In genomic region chr4:23135792-23136645, GRCh38 we compare ENCODE assay signal across 9 cellular contexts.
A peak's percentile ranks its signal among the peaks of the same experiment; 100 is the strongest.
DNase-seq lines count a peak whose midpoint lies in the region; ATAC-seq and TF ChIP-seq lines count a peak whose summit lies in the region.
"Had no signal": no experiment of that assay in that cellular context is flagged by ENCODE, and none has a peak within 500 bp of the region (broad histone marks: within the 10 kb centered on the region; RNA-seq: fewer than 3 reads in every experiment).

No MANE protein-coding gene starts in this region.

- H3K36me3 ChIP-seq in Caco-2 (ENCODE audit: control insufficient read depth, insufficient read depth, low read length), result no peaks in the 10 kb centered on the region
- H3K36me3 ChIP-seq: SJSA1 had no signal

- TF ChIP-seq CTCF in Caco-2 (IDR thresholded peaks at IDR 0.05; ENCODE audit: insufficient read depth in 1 of 2, low read depth in 1 of 2, low read length in 1 of 2, severe bottlenecking in 1 of 2, unreplicated experiment in 1 of 2), result peak; percentile 51 to 58
- TF ChIP-seq CTCF in glutamatergic neuron (IDR thresholded peaks at IDR 0.05; ENCODE audit: partially characterized antibody, unreplicated experiment), result peak; percentile 96

- no peaks in the 10 kb centered on the region for H3K4me1 Mint-ChIP-seq in Caco-2 (ENCODE audit: low read depth, unreplicated experiment)
- peaks cover 3% of the 10 kb centered on the region for H3K4me1 Mint-ChIP-seq in glutamatergic neuron (ENCODE audit: low read depth, unreplicated experiment)

- H3K4me1 ChIP-seq in Caco-2, result no peaks in the 10 kb centered on the region
- H3K4me1 ChIP-seq: SJSA1 had no signal

- no peaks in the 10 kb centered on the region for H3K9me3 ChIP-seq in Caco-2
- H3K9me3 ChIP-seq: SJSA1 had no signal

- BruUV-seq in Caco-2 (replicated peaks; lab: Mats Ljungman, UMichigan), result no TSS peak

- CTCF ChIA-PET in Caco-2 (lab: Charles Lee), result no interaction called here

- DNase-seq in Caco-2, result peak in 1 of 2 experiments; percentile 54
- peak; percentile 9 for DNase-seq in MV-4-11 (lab: John Stamatoyannopoulos, UW)
- DNase-seq in glutamatergic neuron, result no peak
- peak; percentile 92 for DNase-seq in superior temporal gyrus (ENCODE audit: extremely low spot score)
- no peak for DNase-seq in T-helper 9 cell

- H3K27me3 Mint-ChIP-seq in Caco-2 (ENCODE audit: insufficient read depth, unreplicated experiment) (no peaks in the 10 kb centered on the region), glutamatergic neuron (ENCODE audit: unreplicated experiment) (no peaks in the 10 kb centered on the region)

- H3K36me3 Mint-ChIP-seq in Caco-2 (ENCODE audit: insufficient read depth, unreplicated experiment) (no peaks in the 10 kb centered on the region), glutamatergic neuron (ENCODE audit: unreplicated experiment) (no peaks in the 10 kb centered on the region)

- no peak overlapping the region for H3K27ac Mint-ChIP-seq in Caco-2 (ENCODE audit: unreplicated experiment)
- H3K27ac Mint-ChIP-seq in glutamatergic neuron (ENCODE audit: unreplicated experiment), result no peak overlapping the region

- H3K4me3 ChIP-seq in Caco-2 (ENCODE audit: low read depth, low read length), result no peak overlapping the region
- H3K4me3 ChIP-seq: SJSA1 had no signal

- no peaks in the 10 kb centered on the region for H3K9me3 Mint-ChIP-seq in Caco-2 (ENCODE audit: unreplicated experiment)
- H3K9me3 Mint-ChIP-seq in glutamatergic neuron (ENCODE audit: unreplicated experiment), result no peaks in the 10 kb centered on the region

- POLR2A ChIA-PET in Caco-2 (lab: Charles Lee), result no interaction called here

- no peak overlapping the region for H3K4me3 Mint-ChIP-seq in Caco-2 (ENCODE audit: unreplicated experiment)
- no peak overlapping the region for H3K4me3 Mint-ChIP-seq in glutamatergic neuron (ENCODE audit: unreplicated experiment)

- H3K27me3 ChIP-seq in Caco-2 (replicated peaks; ENCODE audit: control insufficient read depth, insufficient read depth, low read length), result no peaks in the 10 kb centered on the region
- H3K27me3 ChIP-seq: SJSA1 had no signal

- ATAC-seq in GM19463 (IDR thresholded peaks at IDR 0.05; ENCODE audit: unreplicated experiment), result peak; percentile 66
- peak; percentile 39; the same call in 2 of the 3 replicates for ATAC-seq in SK-N-SH treated with all-trans-retinoic acid at 6 μM for 48 hours
- ATAC-seq in GM18520 (IDR thresholded peaks at IDR 0.05; ENCODE audit: unreplicated experiment), result no peak

- intact Hi-C loops in Caco-2 (cut with micrococcal nuclease; ENCODE audit: unreplicated experiment), result loop anchor here (10.0 kb wide), 2 partner anchors 129 to 241 kb away; no protein-coding TSS in a partner anchor

TF ChIP-seq in SK-N-SH treated with all-trans-retinoic acid at 6 μM for 48 hours, 23 proteins besides CTCF, POLR2A, EP300 and RAD21:
- TF ChIP-seq ZNF565 (CRISPR knock-in tag; conservative IDR thresholded peaks at IDR 0.05; ENCODE audit: low read depth), result no peak
- no peak for TF ChIP-seq PATZ1 (CRISPR knock-in tag; IDR thresholded peaks at IDR 0.05; ENCODE audit: borderline replicate concordance)
- no peak for TF ChIP-seq ARNTL (CRISPR knock-in tag; IDR thresholded peaks at IDR 0.05; ENCODE audit: borderline replicate concordance, low read depth)
- no peak for TF ChIP-seq RARB (CRISPR knock-in tag; IDR thresholded peaks at IDR 0.05)
- no peak for TF ChIP-seq TSHZ2 (CRISPR knock-in tag; IDR thresholded peaks at IDR 0.05)
- no peak for TF ChIP-seq OSR1 (CRISPR knock-in tag; IDR thresholded peaks at IDR 0.05)
- no peak for TF ChIP-seq ZFP3 (CRISPR knock-in tag; IDR thresholded peaks at IDR 0.05)
- TF ChIP-seq ESRRG (CRISPR knock-in tag; IDR thresholded peaks at IDR 0.05), result no peak
- TF ChIP-seq CSRNP3 (CRISPR knock-in tag; IDR thresholded peaks at IDR 0.05), result no peak

Comparison
In these comparisons a context has a peak if more than half of its experiments do, and no peak if none do; other contexts are left out.
1. DNase-seq: peak in MV-4-11 (single experiment) and superior temporal gyrus (single experiment); none in glutamatergic neuron (single experiment) and T-helper 9 cell (single experiment).